26 cellular contexts compared by ENCODE assay signal in the genomic region with DNA sequence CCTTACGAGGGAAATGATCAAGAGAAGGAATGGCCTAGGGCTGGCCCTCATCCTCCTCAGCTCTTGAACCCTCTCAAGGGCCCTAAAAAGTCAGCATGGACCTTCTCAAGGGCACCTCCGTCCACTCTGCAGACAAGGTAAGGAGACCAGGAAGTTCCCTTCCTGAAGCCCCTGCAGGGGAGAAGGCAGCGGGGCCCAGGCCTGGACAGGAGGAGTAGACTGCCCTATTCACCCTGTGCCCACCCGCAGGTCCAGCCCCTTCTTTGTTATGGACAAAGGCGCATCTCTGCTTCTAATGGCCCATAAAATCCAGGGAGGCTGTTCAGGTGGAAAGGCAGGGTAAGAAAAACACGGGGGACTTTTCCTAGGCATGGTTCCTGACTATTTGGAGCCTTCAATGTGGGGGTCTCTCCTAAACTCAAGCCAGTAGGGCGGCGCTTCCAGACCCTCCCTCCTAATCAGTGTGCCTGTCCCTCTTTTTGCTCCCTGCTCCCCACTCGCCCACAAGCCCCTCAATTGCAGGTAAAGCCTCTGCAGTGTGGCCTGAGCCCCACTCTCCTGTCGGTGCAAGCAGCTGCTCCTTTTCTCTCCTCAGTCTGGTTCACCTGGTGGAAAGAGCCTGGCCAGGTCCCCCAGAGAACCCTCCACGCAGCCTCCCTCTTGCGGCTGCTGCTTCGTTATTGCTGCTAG. TPM values are rescaled to one million over a fixed set of nuclear protein-coding genes. Genes with fewer than 3 reads are reported as not detected.
A peak's percentile ranks its signal among the peaks of the same experiment; 100 is the strongest.
DNase-seq lines count a peak whose midpoint lies in the region; ATAC-seq and TF ChIP-seq lines count a peak whose summit lies in the region.
"Had no signal": no experiment of that assay in that cellular context is flagged by ENCODE, and none has a peak within 500 bp of the region (broad histone marks: within the 10 kb centered on the region; RNA-seq: fewer than 3 reads in every experiment).

No MANE protein-coding gene starts in this region.

- peak overlapping the region; percentile 93 for H2AK5ac ChIP-seq in trophoblast cell (ENCODE audit: low read length)

- no peaks in the 10 kb centered on the region for H3K27me3 ChIP-seq in CD8-positive, alpha-beta T cell (ENCODE audit: insufficient read depth, low read length)
- H3K27me3 ChIP-seq in esophagus squamous epithelium (no peaks in the 10 kb centered on the region), trophoblast cell (ENCODE audit: insufficient read depth, low read length) (no peaks in the 10 kb centered on the region)
- H3K27me3 ChIP-seq: foreskin keratinocyte had no signal

- H4K8ac ChIP-seq in trophoblast cell (ENCODE audit: low read depth, low read length), result peak overlapping the region; percentile 74

- peak overlapping the region; percentile 90 for H2BK5ac ChIP-seq in trophoblast cell (ENCODE audit: low read depth, low read length, poor library complexity)

- no peak for TF ChIP-seq CTCF in CD8-positive, alpha-beta T cell (IDR thresholded peaks at IDR 0.05)
- TF ChIP-seq CTCF in esophagus squamous epithelium (IDR thresholded peaks at IDR 0.05) (no peak), nephron progenitor cell (IDR thresholded peaks at IDR 0.05) (no peak)

- no peak overlapping the region for H3K4me3 ChIP-seq in CD8-positive, alpha-beta T cell (ENCODE audit: low read depth, low read length)
- H3K4me3 ChIP-seq in esophagus squamous epithelium, result no peak overlapping the region
- H3K4me3 ChIP-seq in trophoblast cell (ENCODE audit: low read depth, low read length), result no peak overlapping the region

- no peak for ATAC-seq in CD8-positive, alpha-beta T cell
- ATAC-seq: foreskin keratinocyte, sciatic nerve, WTC11 had no signal

- no peak overlapping the region for H3K4ac ChIP-seq in trophoblast cell (ENCODE audit: low read depth, low read length)

- no peaks in the 10 kb centered on the region for H3K9me3 ChIP-seq in CD8-positive, alpha-beta T cell (ENCODE audit: low read length)
- H3K9me3 ChIP-seq in esophagus squamous epithelium (no peaks in the 10 kb centered on the region), trophoblast cell (ENCODE audit: insufficient read depth, low read depth, low read length) (peaks cover 4% of the 10 kb centered on the region)

- H3K4me1 ChIP-seq in CD8-positive, alpha-beta T cell (ENCODE audit: insufficient read depth, low read length), result peaks cover 4% of the 10 kb centered on the region
- peaks cover 8 to 59% (median 23%) of the 10 kb centered on the region in 3 donors for H3K4me1 ChIP-seq in esophagus squamous epithelium
- H3K4me1 ChIP-seq in trophoblast cell (ENCODE audit: control insufficient read depth in 1 of 2, insufficient read depth in 2 of 2, low read length in 2 of 2), result peaks cover 34 to 37% of the 10 kb centered on the region in 2 experiments
- H3K4me1 ChIP-seq: foreskin keratinocyte had no signal

- H3K79me1 ChIP-seq in trophoblast cell (ENCODE audit: low read length), result peaks cover 41% of the 10 kb centered on the region

- no peak for TF ChIP-seq POLR2A in esophagus squamous epithelium (IDR thresholded peaks at IDR 0.05)

- peak overlapping the region; percentile 91 for H2BK120ac ChIP-seq in trophoblast cell (ENCODE audit: insufficient read depth, low read length, poor library complexity)

- no peak overlapping the region for H3K9ac ChIP-seq in trophoblast cell (ENCODE audit: low read length)

- peak overlapping the region; percentile 76 for H3K18ac ChIP-seq in trophoblast cell (ENCODE audit: low read length)

- peaks cover 33% of the 10 kb centered on the region for H3K36me3 ChIP-seq in CD8-positive, alpha-beta T cell (ENCODE audit: insufficient read depth, low read length)
- peaks cover 3 to 78% (median 16%) of the 10 kb centered on the region in 3 donors for H3K36me3 ChIP-seq in esophagus squamous epithelium
- H3K36me3 ChIP-seq in trophoblast cell (ENCODE audit: control insufficient read depth in 1 of 2, insufficient read depth in 2 of 2, low read length in 2 of 2), result peaks cover 41 to 45% of the 10 kb centered on the region in 2 experiments

- H3K9me3 Mint-ChIP-seq in CD8-positive, alpha-beta T cell, result no peaks in the 10 kb centered on the region
- H3K9me3 Mint-ChIP-seq in nephron progenitor cell, result no peaks in the 10 kb centered on the region
- H3K9me3 Mint-ChIP-seq: activated CD4-positive, alpha-beta memory T cell treated with anti-CD3 and anti-CD28 coated beads, Interleukin-2, amount 10 ng/mL, durations not matched to agents 7 days and 5 days; CD4-positive, CD25-positive, alpha-beta regulatory T cell; WTC11 had no signal

- no peak overlapping the region for H3K27ac ChIP-seq in CD8-positive, alpha-beta T cell (ENCODE audit: low read depth, low read length)
- peak overlapping the region; percentile 34 to 78 (median 54) for H3K27ac ChIP-seq in esophagus squamous epithelium
- H3K27ac ChIP-seq in trophoblast cell (ENCODE audit: low read depth, low read length), result peak overlapping the region; percentile 96
- H3K27ac ChIP-seq: foreskin keratinocyte had no signal

- peak overlapping the region; percentile 18 for H3K27ac Mint-ChIP-seq in CD8-positive, alpha-beta T cell
- no peak overlapping the region for H3K27ac Mint-ChIP-seq in nephron progenitor cell
- H3K27ac Mint-ChIP-seq: activated CD4-positive, alpha-beta memory T cell treated with anti-CD3 and anti-CD28 coated beads, Interleukin-2, amount 10 ng/mL, durations not matched to agents 7 days and 5 days had no signal

- H2AFZ ChIP-seq in trophoblast cell (ENCODE audit: insufficient read depth, low read length, poor library complexity), result no peak overlapping the region

- H3K79me2 ChIP-seq in trophoblast cell (ENCODE audit: control insufficient read depth, insufficient read depth, low read length, poor library complexity), result peaks cover 7% of the 10 kb centered on the region

- H2BK12ac ChIP-seq in trophoblast cell (ENCODE audit: low read length), result peak overlapping the region; percentile 85

- no peak overlapping the region for H3K23ac ChIP-seq in trophoblast cell (ENCODE audit: low read length)

- intact Hi-C loops in CD8-positive, alpha-beta T cell (cut with DNase I, micrococcal nuclease), result no loop called here
- intact Hi-C loops in esophagus squamous epithelium (cut with DNase I), result no loop called here

- H3K36me3 Mint-ChIP-seq in CD8-positive, alpha-beta T cell, result peaks cover 70% of the 10 kb centered on the region
- H3K36me3 Mint-ChIP-seq in nephron progenitor cell (ENCODE audit: low read depth), result peaks cover 54% of the 10 kb centered on the region

- no peak overlapping the region for H4K12ac ChIP-seq in trophoblast cell (ENCODE audit: low read depth, low read length)

- H3K4me2 ChIP-seq in trophoblast cell (ENCODE audit: low read length), result no peak overlapping the region

- 71 to 78% methylated on average over 8 to 10 of the region's 13 CpGs for WGBS in esophagus squamous epithelium, 2 donors
- WGBS in trophoblast cell (ENCODE audit: extremely low coverage, insufficient coverage, insufficient read length), result no CpG with 5 or more reads among the region's 13 CpGs

- CTCF ChIA-PET in CD8-positive, alpha-beta T cell (lab: Charles Lee), result no interaction called here

- peak overlapping the region; percentile 69 for H3K14ac ChIP-seq in trophoblast cell (ENCODE audit: low read length)

- H3K27me3 Mint-ChIP-seq in CD8-positive, alpha-beta T cell (ENCODE audit: low read depth), result no peaks in the 10 kb centered on the region
- no peaks in the 10 kb centered on the region for H3K27me3 Mint-ChIP-seq in nephron progenitor cell (ENCODE audit: low read depth, poor library complexity)
- H3K27me3 Mint-ChIP-seq: activated CD4-positive, alpha-beta memory T cell treated with anti-CD3 and anti-CD28 coated beads, Interleukin-2, amount 10 ng/mL, durations not matched to agents 7 days and 5 days; CD4-positive, CD25-positive, alpha-beta regulatory T cell had no signal

- DNase-seq in CD8-positive, alpha-beta T cell, result no peak
- DNase-seq in H4 (ENCODE audit: low spot score) (peak; percentile 4), esophagus squamous epithelium (lab: John Stamatoyannopoulos, UW) (no peak), trophoblast cell (no peak), nephron progenitor cell (no peak), 8988T (no peak), mesenteric fat pad (ENCODE audit: low spot score) (no peak)
- DNase-seq: activated CD4-positive, alpha-beta memory T cell treated with anti-CD3 and anti-CD28 coated beads, Interleukin-2, amount 10 ng/mL, durations not matched to agents 7 days and 5 days; activated naive CD4-positive, alpha-beta T cell; activated T-cell treated with anti-CD3 and anti-CD28 coated beads for 4 hours; anterior cingulate cortex; CD4-positive, CD25-positive, alpha-beta regulatory T cell; DMS153; foreskin keratinocyte; HCEC 1CT; hippocampal formation; KBM-7; MM.1S; NCI-H1436 treated with DMSO at 0.1 percent for 48 hours; NCI-H2171 treated with DMSO at 0.1 percent for 48 hours; NCI-H524 treated with DMSO at 0.1 percent for 48 hours; stimulated activated CD4-positive, alpha-beta T cell treated with anti-CD3 and anti-CD28 coated beads, Interleukin-15, amount 100 ng/mL, for 24 hours; substantia nigra; T1000 had no signal

- H4K91ac ChIP-seq in trophoblast cell (ENCODE audit: low read depth, low read length), result peak overlapping the region; percentile 94

- peaks cover 13% of the 10 kb centered on the region for H3K4me1 Mint-ChIP-seq in CD8-positive, alpha-beta T cell (ENCODE audit: low read depth)
- H3K4me1 Mint-ChIP-seq in nephron progenitor cell, result peaks cover 68% of the 10 kb centered on the region
- H3K4me1 Mint-ChIP-seq: activated CD4-positive, alpha-beta memory T cell treated with anti-CD3 and anti-CD28 coated beads, Interleukin-2, amount 10 ng/mL, durations not matched to agents 7 days and 5 days; CD4-positive, CD25-positive, alpha-beta regulatory T cell had no signal

- H3K4me3 Mint-ChIP-seq in CD8-positive, alpha-beta T cell, result no peak overlapping the region
- H3K4me3 Mint-ChIP-seq in nephron progenitor cell, result no peak overlapping the region
- H3K4me3 Mint-ChIP-seq: activated CD4-positive, alpha-beta memory T cell treated with anti-CD3 and anti-CD28 coated beads, Interleukin-2, amount 10 ng/mL, durations not matched to agents 7 days and 5 days; CD4-positive, CD25-positive, alpha-beta regulatory T cell; WTC11 had no signal

- POLR2A ChIA-PET in CD8-positive, alpha-beta T cell (lab: Charles Lee), result interaction anchor here (0.6 kb wide), 1 partner anchor 216 kb away, joined by 3 read pairs; no protein-coding TSS in a partner anchor

RNA-seq across cellular contexts. Expression of a gene that starts 28.2 kb away (rescaled TPM):
- 10 to 100 TPM; 15.8 to 20.9 TPM for total RNA-seq in CD8-positive, alpha-beta T cell
- total RNA-seq in H4 (2014; rRNA removed; shearing (Covaris generic)), result 1.8 and 13.7 TPM in 2 replicates
- total RNA-seq in esophagus squamous epithelium, result 10 to 100 TPM in 1 of 4 donors, 1 to 10 TPM in 2, under 1 TPM in 1; 0.83 to 10.9 (median 6.2) TPM
- 35.5 and 36.3 TPM in 2 replicates for polyA plus RNA-seq in trophoblast cell (2013)
- 26.9 TPM for total RNA-seq in mesenteric fat pad
